ENCODE assay signal across 1 cellular context in genomic region chrX:71285929-71286328, GRCh38.
TF ChIP-seq lines count a peak whose summit lies in the region.

No MANE protein-coding gene starts in this region.

TF ChIP-seq in A549, 52 proteins besides CTCF, POLR2A, EP300 and RAD21:
- no peak for TF ChIP-seq NFE2L2 (conservative IDR thresholded peaks at IDR 0.05; ENCODE audit: low read length)
